11 cellular contexts compared by ENCODE assay signal in genomic region chr5:997001-997474, GRCh38. TPM values are rescaled to one million over a fixed set of nuclear protein-coding genes. Genes with fewer than 3 reads are reported as not detected.
A peak's percentile ranks its signal among the peaks of the same experiment; 100 is the strongest.
DNase-seq lines count a peak whose midpoint lies in the region; ATAC-seq lines count a peak whose summit lies in the region.
"Had no signal": no experiment of that assay in that cellular context is flagged by ENCODE, and none has a peak within 500 bp of the region (broad histone marks: within the 10 kb centered on the region; RNA-seq: fewer than 3 reads in every experiment).

No MANE protein-coding gene starts in this region.

- peak; percentile 19 for DNase-seq in ACHN
- peak; percentile 85 for DNase-seq in Jurkat, Clone E6-1 (ENCODE audit: low read depth, low spot score)
- peak; percentile 35 for DNase-seq in activated T-cell treated with anti-CD3 and anti-CD28 coated beads, Interleukin-2, amount 50 U/mL, for 24 hours
- peak; percentile 21 for DNase-seq in left lobe of liver (ENCODE audit: low spot score)
- no peak for DNase-seq in effector CD4-positive, alpha-beta T cell
- DNase-seq in caudate nucleus (lab: John Stamatoyannopoulos, UW) = no peak
- no peak for DNase-seq in NCI-H1417 treated with DMSO at 0.1 percent for 48 hours (lab: John Stamatoyannopoulos, UW)
- no peak for DNase-seq in NK-92 treated with Interleukin-12 subunit alpha and Interleukin-12 subunit beta, amount 100 ng/mL, for 24 hours (lab: John Stamatoyannopoulos, UW)
- DNase-seq: activated gamma-delta T cell treated with Interleukin-2 at 50 U/mL for 16 hours, GDM1, NCI-H1694 treated with DMSO at 0.1 percent for 48 hours had no signal

- no peak for ATAC-seq in left lobe of liver

- no peak overlapping the region for H3K4me3 Mint-ChIP-seq in activated T-cell treated with anti-CD3 and anti-CD28 coated beads, Interleukin-2, amount 50 U/mL, for 24 hours

- no peak overlapping the region for H3K27ac ChIP-seq in caudate nucleus (ENCODE audit: low read depth, low read length)

- in situ Hi-C loops in ACHN (cut with HindIII; ENCODE audit: low pct_ligation_motif_present, low pct_unique_long_range_greater_than_20kb, low sequenced_read_pairs) = no loop called here

- H3K4me3 ChIP-seq in Jurkat, Clone E6-1 (ENCODE audit: low read length) = peak overlapping the region; percentile 58

- H3K9me3 Mint-ChIP-seq in activated T-cell treated with anti-CD3 and anti-CD28 coated beads, Interleukin-2, amount 50 U/mL, for 24 hours = no peaks in the 10 kb centered on the region

- peaks cover 12% of the 10 kb centered on the region for H3K4me1 Mint-ChIP-seq in activated T-cell treated with anti-CD3 and anti-CD28 coated beads, Interleukin-2, amount 50 U/mL, for 24 hours (ENCODE audit: low read depth)

- no peak overlapping the region for H3K27ac Mint-ChIP-seq in activated T-cell treated with anti-CD3 and anti-CD28 coated beads, Interleukin-2, amount 50 U/mL, for 24 hours

- H3K27me3 Mint-ChIP-seq in activated T-cell treated with anti-CD3 and anti-CD28 coated beads, Interleukin-2, amount 50 U/mL, for 24 hours = peaks cover 11% of the 10 kb centered on the region

- H3K36me3 Mint-ChIP-seq in activated T-cell treated with anti-CD3 and anti-CD28 coated beads, Interleukin-2, amount 50 U/mL, for 24 hours (ENCODE audit: low read depth) = no peaks in the 10 kb centered on the region

RNA-seq across cellular contexts. Expression of gene NKD2, which starts 11.6 kb away (rescaled TPM):
- 176 TPM for polyA plus RNA-seq in Jurkat, Clone E6-1 (2012; ENCODE audit: insufficient read depth, insufficient read length)
- total RNA-seq in left lobe of liver = 1.6 TPM

Comparison
In these comparisons a context has a peak if more than half of its experiments do, and no peak if none do; other contexts are left out.
1. DNase-seq: peak in ACHN (single experiment), Jurkat, Clone E6-1 (single experiment), activated T-cell treated with anti-CD3 and anti-CD28 coated beads, Interleukin-2, amount 50 U/mL, for 24 hours (single experiment) and left lobe of liver (single experiment); none in effector CD4-positive, alpha-beta T cell (single experiment), caudate nucleus (0 of 61), NCI-H1417 treated with DMSO at 0.1 percent for 48 hours (single experiment) and NK-92 treated with Interleukin-12 subunit alpha and Interleukin-12 subunit beta, amount 100 ng/mL, for 24 hours (single experiment).